9 cellular contexts compared by ENCODE assay signal in genomic region chr5:173293817-173294672, GRCh38. TPM values are rescaled to one million over a fixed set of nuclear protein-coding genes. Genes with fewer than 3 reads are reported as not detected.
DNase-seq lines count a peak whose midpoint lies in the region; ATAC-seq and TF ChIP-seq lines count a peak whose summit lies in the region.
"Had no signal": no experiment of that assay in that cellular context is flagged by ENCODE, and none has a peak within 500 bp of the region (broad histone marks: within the 10 kb centered on the region; RNA-seq: fewer than 3 reads in every experiment).

No MANE protein-coding gene starts in this region.

- DNase-seq in ELR (ENCODE audit: low read depth) (peak; percentile 84), HCEC 1CT (peak; percentile 67), NCI-H1092 treated with DMSO at 0.1 percent for 48 hours (lab: John Stamatoyannopoulos, UW) (peak; percentile 39), T-helper 1 cell (peak in 3 of 5 donors; percentile 37 to 63 (median 47)), adrenal gland (peak; percentile 68 to 88 (median 76)), right cardiac atrium (peak; percentile 75 to 89 (median 87)), sciatic nerve (ENCODE audit: low spot score) (peak; percentile 89)

- TF ChIP-seq POLR2A in adrenal gland (IDR thresholded peaks at IDR 0.05) = no peak

- no peaks in the 10 kb centered on the region for H3K9me3 ChIP-seq in adrenal gland (replicated peaks in 1 of 3)
- no peaks in the 10 kb centered on the region for H3K9me3 ChIP-seq in right cardiac atrium (ENCODE audit: control insufficient read depth, low read length)

- H3K27me3 ChIP-seq in adrenal gland (peaks cover 13% of the 10 kb centered on the region), right cardiac atrium (ENCODE audit: control insufficient read depth, insufficient read depth) (no peaks in the 10 kb centered on the region)

- H3K4me3 ChIP-seq in adrenal gland (no peak overlapping the region), right cardiac atrium (ENCODE audit: low read length) (no peak overlapping the region)

- H3K27ac ChIP-seq in adrenal gland = no peak overlapping the region
- no peak overlapping the region for H3K27ac ChIP-seq in right cardiac atrium (ENCODE audit: low read length)

- peaks cover 0 to 4% of the 10 kb centered on the region in 2 donors for H3K4me1 ChIP-seq in adrenal gland (replicated peaks in 1 of 2)
- H3K4me1 ChIP-seq in right cardiac atrium (ENCODE audit: control insufficient read depth, insufficient read depth, low read length) = no peaks in the 10 kb centered on the region

- intact Hi-C loops in adrenal gland (cut with DNase I) = loop anchor here (2.0 to 10.0 kb wide), 3 partner anchors 37 to 281 kb away; no protein-coding TSS in a partner anchor
- intact Hi-C loops in right cardiac atrium (cut with DNase I) = loop anchor here (2.0 to 10.0 kb wide), 3 partner anchors 37 to 281 kb away; no protein-coding TSS in a partner anchor
- intact Hi-C loops in sciatic nerve (cut with DNase I) = loop anchor here (2.0 to 10.0 kb wide), 2 partner anchors 201 to 279 kb away; no protein-coding TSS in a partner anchor

- peak; percentile 85 to 95 (median 90) for TF ChIP-seq CTCF in adrenal gland (IDR thresholded peaks at IDR 0.05)

- WGBS in adrenal gland, 4 donors = 7 to 17% (median 14%) methylated on average over 28 to 37 of the region's 37 CpGs
- 14% methylated on average over 37 of the region's 37 CpGs for WGBS in right cardiac atrium

- ATAC-seq in right cardiac atrium (peak; percentile 60 to 62), sciatic nerve (peak; percentile 83), GM19467 (IDR thresholded peaks at IDR 0.05; ENCODE audit: unreplicated experiment) (no peak)

- H3K36me3 ChIP-seq in adrenal gland (replicated peaks in 1 of 2) = no peaks in the 10 kb centered on the region

RNA-seq across cellular contexts. Expression of gene STC2, which starts 34.2 kb away (rescaled TPM):
- total RNA-seq in adrenal gland (1 to 10 TPM in 5 of 8 donors, under 1 TPM in 3; 0.40 to 3.5 (median 1.6) TPM), right cardiac atrium (10 to 100 TPM in 3 of 4 donors, 1 to 10 TPM in 1; 9.4 to 13.0 (median 11.6) TPM), sciatic nerve (3.6 TPM)
- polyA plus RNA-seq in adrenal gland (1 to 10 TPM in 1 of 3 donors, under 1 TPM in 2; 0.54 to 1.2 (median 0.88) TPM), right cardiac atrium (11.7 TPM)

RNA-seq across cellular contexts. Expression of gene NKX2-5, which starts 59.0 kb away (rescaled TPM):
- total RNA-seq in adrenal gland (not detected), right cardiac atrium (100 to 1,000 TPM; 176 to 241 (median 220) TPM), sciatic nerve (not detected)
- polyA plus RNA-seq in adrenal gland (under 1 TPM in 2 of 3 donors, not detected in 1; 0.07 to 0.48 TPM), right cardiac atrium (250 TPM)
- total RNA-seq: urinary bladder had no signal
- polyA plus RNA-seq: urinary bladder had no signal

Comparison
In these comparisons a context has a peak if more than half of its experiments do, and no peak if none do; other contexts are left out.
1. DNase-seq: peak in every context shown above with its lines; median percentile 89 in sciatic nerve; 87 in right cardiac atrium; 84 in ELR; 76 in adrenal gland; 67 in HCEC 1CT; 47 in T-helper 1 cell; 39 in NCI-H1092 treated with DMSO at 0.1 percent for 48 hours.
2. RNA of gene NKX2-5, which starts 59.0 kb away (total RNA-seq): 176 to 241 TPM in right cardiac atrium; not detected in adrenal gland and not detected in sciatic nerve (single experiment); every median in the first group is over 100 times any median in the second.